Comparison of ENCODE assay signal across 1 cellular context in the genomic region with DNA sequence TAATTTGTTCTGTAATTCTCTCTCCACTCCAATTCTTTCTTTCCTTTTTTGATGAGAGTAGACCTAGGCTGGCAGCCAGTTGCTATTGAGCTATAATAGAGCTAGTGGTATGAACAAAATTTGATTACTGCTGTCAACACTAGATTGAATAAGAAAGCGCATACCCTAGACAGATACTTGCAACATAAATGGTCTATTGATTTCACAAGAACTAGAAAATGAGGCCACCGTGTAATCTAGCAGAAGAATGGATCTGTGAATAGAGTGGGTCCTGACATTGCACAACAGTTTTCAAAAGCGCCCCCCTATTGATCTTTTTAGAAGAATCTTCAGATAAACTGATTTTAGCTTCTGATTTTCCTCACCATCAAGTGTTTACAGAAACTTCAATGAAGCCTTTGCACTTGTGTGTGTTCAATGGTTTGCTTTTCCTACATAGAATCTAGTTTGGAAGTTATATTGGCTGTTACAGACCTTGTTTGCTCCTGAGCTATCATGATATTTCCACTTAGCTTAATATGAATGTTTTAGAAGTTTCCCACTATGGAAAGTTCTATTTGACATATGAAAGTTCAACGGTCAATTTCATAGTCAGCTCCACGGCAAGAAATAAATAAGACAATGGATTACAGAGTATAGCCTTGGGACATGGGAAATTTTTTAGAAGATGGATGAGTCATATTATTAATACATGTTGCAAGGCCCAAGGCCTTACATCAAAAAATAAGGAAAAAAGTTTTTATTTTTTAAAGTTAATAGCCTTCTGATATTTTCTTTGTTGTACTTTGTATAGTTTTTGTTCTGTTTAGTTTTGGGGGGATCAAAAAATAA.
TF ChIP-seq lines count a peak whose summit lies in the region.

No MANE protein-coding gene starts in this region.

TF ChIP-seq in HepG2, 621 proteins besides CTCF, POLR2A, EP300 and RAD21 (continued from another document and continues in another):
- TF ChIP-seq, protein P1, sequence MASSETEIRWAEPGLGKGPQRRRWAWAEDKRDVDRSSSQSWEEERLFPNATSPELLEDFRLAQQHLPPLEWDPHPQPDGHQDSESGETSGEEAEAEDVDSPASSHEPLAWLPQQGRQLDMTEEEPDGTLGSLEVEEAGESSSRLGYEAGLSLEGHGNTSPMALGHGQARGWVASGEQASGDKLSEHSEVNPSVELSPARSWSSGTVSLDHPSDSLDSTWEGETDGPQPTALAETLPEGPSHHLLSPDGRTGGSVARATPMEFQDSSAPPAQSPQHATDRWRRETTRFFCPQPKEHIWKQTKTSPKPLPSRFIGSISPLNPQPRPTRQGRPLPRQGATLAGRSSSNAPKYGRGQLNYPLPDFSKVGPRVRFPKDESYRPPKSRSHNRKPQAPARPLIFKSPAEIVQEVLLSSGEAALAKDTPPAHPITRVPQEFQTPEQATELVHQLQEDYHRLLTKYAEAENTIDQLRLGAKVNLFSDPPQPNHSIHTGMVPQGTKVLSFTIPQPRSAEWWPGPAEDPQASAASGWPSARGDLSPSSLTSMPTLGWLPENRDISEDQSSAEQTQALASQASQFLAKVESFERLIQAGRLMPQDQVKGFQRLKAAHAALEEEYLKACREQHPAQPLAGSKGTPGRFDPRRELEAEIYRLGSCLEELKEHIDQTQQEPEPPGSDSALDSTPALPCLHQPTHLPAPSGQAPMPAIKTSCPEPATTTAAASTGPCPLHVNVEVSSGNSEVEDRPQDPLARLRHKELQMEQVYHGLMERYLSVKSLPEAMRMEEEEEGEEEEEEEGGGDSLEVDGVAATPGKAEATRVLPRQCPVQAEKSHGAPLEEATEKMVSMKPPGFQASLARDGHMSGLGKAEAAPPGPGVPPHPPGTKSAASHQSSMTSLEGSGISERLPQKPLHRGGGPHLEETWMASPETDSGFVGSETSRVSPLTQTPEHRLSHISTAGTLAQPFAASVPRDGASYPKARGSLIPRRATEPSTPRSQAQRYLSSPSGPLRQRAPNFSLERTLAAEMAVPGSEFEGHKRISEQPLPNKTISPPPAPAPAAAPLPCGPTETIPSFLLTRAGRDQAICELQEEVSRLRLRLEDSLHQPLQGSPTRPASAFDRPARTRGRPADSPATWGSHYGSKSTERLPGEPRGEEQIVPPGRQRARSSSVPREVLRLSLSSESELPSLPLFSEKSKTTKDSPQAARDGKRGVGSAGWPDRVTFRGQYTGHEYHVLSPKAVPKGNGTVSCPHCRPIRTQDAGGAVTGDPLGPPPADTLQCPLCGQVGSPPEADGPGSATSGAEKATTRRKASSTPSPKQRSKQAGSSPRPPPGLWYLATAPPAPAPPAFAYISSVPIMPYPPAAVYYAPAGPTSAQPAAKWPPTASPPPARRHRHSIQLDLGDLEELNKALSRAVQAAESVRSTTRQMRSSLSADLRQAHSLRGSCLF (CRISPR knock-in tag; IDR thresholded peaks at IDR 0.05; ENCODE audit: borderline replicate concordance): no peak
- TF ChIP-seq RARG (CRISPR knock-in tag; IDR thresholded peaks at IDR 0.05; ENCODE audit: low read depth) (no peak), ZSCAN21 (CRISPR knock-in tag; IDR thresholded peaks at IDR 0.05; ENCODE audit: borderline replicate concordance) (no peak), CENPX (CRISPR knock-in tag; IDR thresholded peaks at IDR 0.05) (no peak), ZNF839 (CRISPR knock-in tag; IDR thresholded peaks at IDR 0.05; ENCODE audit: borderline replicate concordance) (no peak), POLR2AphosphoS5 (IDR thresholded peaks at IDR 0.05; ENCODE audit: low read depth, low read length) (no peak), CENPT (CRISPR knock-in tag; IDR thresholded peaks at IDR 0.05; ENCODE audit: low read depth) (no peak), HOXA5 (CRISPR knock-in tag; IDR thresholded peaks at IDR 0.05) (no peak), ZFP36L1 (CRISPR knock-in tag; IDR thresholded peaks at IDR 0.05) (no peak), NR2C2 (CRISPR knock-in tag; IDR thresholded peaks at IDR 0.05; ENCODE audit: borderline replicate concordance) (no peak), NR2F2 (IDR thresholded peaks at IDR 0.05; ENCODE audit: borderline replicate concordance, low read depth) (peak; percentile 17; the same call in 1 of the 2 replicates), IRX3 (CRISPR knock-in tag; IDR thresholded peaks at IDR 0.05; ENCODE audit: borderline replicate concordance, low read depth) (no peak), MTF2 (CRISPR knock-in tag; IDR thresholded peaks at IDR 0.05; ENCODE audit: borderline replicate concordance) (no peak), CEBPG (CRISPR knock-in tag; IDR thresholded peaks at IDR 0.05) (peak; percentile 94), ZNF775 (CRISPR knock-in tag; IDR thresholded peaks at IDR 0.05; ENCODE audit: borderline replicate concordance) (no peak), ZNF232 (CRISPR knock-in tag; IDR thresholded peaks at IDR 0.05; ENCODE audit: borderline replicate concordance) (no peak), GATAD1 (CRISPR knock-in tag; IDR thresholded peaks at IDR 0.05) (no peak), TBX3 (IDR thresholded peaks at IDR 0.05; ENCODE audit: borderline replicate concordance) (no peak), NFYC (CRISPR knock-in tag; IDR thresholded peaks at IDR 0.05) (no peak), ZNF101 (CRISPR knock-in tag; IDR thresholded peaks at IDR 0.05; ENCODE audit: borderline replicate concordance, low read depth) (no peak), CHD4 (IDR thresholded peaks at IDR 0.05; ENCODE audit: borderline replicate concordance, low read length) (no peak), ATF7-NPFF (CRISPR knock-in tag; IDR thresholded peaks at IDR 0.05; ENCODE audit: low read depth) (no peak), ZFP82 (CRISPR knock-in tag; IDR thresholded peaks at IDR 0.05; ENCODE audit: borderline replicate concordance) (no peak), PHB2 (IDR thresholded peaks at IDR 0.05; ENCODE audit: partially characterized antibody) (no peak), ZNF510 (CRISPR knock-in tag; IDR thresholded peaks at IDR 0.05; ENCODE audit: low read depth) (no peak), ZNF713 (CRISPR knock-in tag; IDR thresholded peaks at IDR 0.05) (no peak), ELF3 (CRISPR knock-in tag; IDR thresholded peaks at IDR 0.05) (no peak; the same call in 1 of the 2 replicates), ZNF468 (CRISPR knock-in tag; IDR thresholded peaks at IDR 0.05) (no peak)
- TF ChIP-seq, protein P2, sequence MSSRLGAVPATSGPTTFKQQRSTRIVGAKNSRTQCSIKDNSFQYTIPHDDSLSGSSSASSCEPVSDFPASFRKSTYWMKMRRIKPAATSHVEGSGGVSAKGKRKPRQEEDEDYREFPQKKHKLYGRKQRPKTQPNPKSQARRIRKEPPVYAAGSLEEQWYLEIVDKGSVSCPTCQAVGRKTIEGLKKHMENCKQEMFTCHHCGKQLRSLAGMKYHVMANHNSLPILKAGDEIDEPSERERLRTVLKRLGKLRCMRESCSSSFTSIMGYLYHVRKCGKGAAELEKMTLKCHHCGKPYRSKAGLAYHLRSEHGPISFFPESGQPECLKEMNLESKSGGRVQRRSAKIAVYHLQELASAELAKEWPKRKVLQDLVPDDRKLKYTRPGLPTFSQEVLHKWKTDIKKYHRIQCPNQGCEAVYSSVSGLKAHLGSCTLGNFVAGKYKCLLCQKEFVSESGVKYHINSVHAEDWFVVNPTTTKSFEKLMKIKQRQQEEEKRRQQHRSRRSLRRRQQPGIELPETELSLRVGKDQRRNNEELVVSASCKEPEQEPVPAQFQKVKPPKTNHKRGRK (CRISPR knock-in tag; IDR thresholded peaks at IDR 0.05): no peak
- TF ChIP-seq, protein P3, sequence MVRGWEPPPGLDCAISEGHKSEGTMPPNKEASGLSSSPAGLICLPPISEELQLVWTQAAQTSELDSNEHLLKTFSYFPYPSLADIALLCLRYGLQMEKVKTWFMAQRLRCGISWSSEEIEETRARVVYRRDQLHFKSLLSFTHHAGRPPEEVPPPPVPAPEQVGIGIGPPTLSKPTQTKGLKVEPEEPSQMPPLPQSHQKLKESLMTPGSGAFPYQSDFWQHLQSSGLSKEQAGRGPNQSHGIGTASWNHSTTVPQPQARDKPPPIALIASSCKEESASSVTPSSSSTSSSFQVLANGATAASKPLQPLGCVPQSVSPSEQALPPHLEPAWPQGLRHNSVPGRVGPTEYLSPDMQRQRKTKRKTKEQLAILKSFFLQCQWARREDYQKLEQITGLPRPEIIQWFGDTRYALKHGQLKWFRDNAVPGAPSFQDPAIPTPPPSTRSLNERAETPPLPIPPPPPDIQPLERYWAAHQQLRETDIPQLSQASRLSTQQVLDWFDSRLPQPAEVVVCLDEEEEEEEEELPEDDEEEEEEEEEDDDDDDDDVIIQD (CRISPR knock-in tag; IDR thresholded peaks at IDR 0.05; ENCODE audit: low read depth): no peak; the same call in 1 of the 2 replicates
- TF ChIP-seq, protein P4, sequence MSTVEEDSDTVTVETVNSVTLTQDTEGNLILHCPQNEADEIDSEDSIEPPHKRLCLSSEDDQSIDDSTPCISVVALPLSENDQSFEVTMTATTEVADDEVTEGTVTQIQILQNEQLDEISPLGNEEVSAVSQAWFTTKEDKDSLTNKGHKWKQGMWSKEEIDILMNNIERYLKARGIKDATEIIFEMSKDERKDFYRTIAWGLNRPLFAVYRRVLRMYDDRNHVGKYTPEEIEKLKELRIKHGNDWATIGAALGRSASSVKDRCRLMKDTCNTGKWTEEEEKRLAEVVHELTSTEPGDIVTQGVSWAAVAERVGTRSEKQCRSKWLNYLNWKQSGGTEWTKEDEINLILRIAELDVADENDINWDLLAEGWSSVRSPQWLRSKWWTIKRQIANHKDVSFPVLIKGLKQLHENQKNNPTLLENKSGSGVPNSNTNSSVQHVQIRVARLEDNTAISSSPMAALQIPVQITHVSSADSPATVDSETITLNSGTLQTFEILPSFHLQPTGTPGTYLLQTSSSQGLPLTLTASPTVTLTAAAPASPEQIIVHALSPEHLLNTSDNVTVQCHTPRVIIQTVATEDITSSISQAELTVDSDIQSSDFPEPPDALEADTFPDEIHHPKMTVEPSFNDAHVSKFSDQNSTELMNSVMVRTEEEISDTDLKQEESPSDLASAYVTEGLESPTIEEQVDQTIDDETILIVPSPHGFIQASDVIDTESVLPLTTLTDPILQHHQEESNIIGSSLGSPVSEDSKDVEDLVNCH (CRISPR knock-in tag; IDR thresholded peaks at IDR 0.05): no peak
- TF ChIP-seq, protein P5, sequence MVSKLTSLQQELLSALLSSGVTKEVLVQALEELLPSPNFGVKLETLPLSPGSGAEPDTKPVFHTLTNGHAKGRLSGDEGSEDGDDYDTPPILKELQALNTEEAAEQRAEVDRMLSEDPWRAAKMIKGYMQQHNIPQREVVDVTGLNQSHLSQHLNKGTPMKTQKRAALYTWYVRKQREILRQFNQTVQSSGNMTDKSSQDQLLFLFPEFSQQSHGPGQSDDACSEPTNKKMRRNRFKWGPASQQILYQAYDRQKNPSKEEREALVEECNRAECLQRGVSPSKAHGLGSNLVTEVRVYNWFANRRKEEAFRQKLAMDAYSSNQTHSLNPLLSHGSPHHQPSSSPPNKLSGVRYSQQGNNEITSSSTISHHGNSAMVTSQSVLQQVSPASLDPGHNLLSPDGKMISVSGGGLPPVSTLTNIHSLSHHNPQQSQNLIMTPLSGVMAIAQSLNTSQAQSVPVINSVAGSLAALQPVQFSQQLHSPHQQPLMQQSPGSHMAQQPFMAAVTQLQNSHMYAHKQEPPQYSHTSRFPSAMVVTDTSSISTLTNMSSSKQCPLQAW (CRISPR knock-in tag; IDR thresholded peaks at IDR 0.05): no peak
- TF ChIP-seq, protein P6, sequence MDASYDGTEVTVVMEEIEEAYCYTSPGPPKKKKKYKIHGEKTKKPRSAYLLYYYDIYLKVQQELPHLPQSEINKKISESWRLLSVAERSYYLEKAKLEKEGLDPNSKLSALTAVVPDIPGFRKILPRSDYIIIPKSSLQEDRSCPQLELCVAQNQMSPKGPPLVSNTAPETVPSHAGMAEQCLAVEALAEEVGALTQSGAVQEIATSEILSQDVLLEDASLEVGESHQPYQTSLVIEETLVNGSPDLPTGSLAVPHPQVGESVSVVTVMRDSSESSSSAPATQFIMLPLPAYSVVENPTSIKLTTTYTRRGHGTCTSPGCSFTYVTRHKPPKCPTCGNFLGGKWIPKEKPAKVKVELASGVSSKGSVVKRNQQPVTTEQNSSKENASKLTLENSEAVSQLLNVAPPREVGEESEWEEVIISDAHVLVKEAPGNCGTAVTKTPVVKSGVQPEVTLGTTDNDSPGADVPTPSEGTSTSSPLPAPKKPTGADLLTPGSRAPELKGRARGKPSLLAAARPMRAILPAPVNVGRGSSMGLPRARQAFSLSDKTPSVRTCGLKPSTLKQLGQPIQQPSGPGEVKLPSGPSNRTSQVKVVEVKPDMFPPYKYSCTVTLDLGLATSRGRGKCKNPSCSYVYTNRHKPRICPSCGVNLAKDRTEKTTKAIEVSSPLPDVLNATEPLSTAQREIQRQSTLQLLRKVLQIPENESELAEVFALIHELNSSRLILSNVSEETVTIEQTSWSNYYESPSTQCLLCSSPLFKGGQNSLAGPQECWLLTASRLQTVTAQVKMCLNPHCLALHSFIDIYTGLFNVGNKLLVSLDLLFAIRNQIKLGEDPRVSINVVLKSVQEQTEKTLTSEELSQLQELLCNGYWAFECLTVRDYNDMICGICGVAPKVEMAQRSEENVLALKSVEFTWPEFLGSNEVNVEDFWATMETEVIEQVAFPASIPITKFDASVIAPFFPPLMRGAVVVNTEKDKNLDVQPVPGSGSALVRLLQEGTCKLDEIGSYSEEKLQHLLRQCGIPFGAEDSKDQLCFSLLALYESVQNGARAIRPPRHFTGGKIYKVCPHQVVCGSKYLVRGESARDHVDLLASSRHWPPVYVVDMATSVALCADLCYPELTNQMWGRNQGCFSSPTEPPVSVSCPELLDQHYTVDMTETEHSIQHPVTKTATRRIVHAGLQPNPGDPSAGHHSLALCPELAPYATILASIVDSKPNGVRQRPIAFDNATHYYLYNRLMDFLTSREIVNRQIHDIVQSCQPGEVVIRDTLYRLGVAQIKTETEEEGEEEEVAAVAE (CRISPR knock-in tag; IDR thresholded peaks at IDR 0.05; ENCODE audit: borderline replicate concordance): no peak
- TF ChIP-seq, protein P7, sequence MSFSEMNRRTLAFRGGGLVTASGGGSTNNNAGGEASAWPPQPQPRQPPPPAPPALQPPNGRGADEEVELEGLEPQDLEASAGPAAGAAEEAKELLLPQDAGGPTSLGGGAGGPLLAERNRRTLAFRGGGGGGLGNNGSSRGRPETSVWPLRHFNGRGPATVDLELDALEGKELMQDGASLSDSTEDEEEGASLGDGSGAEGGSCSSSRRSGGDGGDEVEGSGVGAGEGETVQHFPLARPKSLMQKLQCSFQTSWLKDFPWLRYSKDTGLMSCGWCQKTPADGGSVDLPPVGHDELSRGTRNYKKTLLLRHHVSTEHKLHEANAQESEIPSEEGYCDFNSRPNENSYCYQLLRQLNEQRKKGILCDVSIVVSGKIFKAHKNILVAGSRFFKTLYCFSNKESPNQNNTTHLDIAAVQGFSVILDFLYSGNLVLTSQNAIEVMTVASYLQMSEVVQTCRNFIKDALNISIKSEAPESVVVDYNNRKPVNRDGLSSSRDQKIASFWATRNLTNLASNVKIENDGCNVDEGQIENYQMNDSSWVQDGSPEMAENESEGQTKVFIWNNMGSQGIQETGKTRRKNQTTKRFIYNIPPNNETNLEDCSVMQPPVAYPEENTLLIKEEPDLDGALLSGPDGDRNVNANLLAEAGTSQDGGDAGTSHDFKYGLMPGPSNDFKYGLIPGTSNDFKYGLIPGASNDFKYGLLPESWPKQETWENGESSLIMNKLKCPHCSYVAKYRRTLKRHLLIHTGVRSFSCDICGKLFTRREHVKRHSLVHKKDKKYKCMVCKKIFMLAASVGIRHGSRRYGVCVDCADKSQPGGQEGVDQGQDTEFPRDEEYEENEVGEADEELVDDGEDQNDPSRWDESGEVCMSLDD (CRISPR knock-in tag; IDR thresholded peaks at IDR 0.05; ENCODE audit: borderline replicate concordance): peak; percentile 55; the same call in 1 of the 2 replicates
- TF ChIP-seq, protein P8, sequence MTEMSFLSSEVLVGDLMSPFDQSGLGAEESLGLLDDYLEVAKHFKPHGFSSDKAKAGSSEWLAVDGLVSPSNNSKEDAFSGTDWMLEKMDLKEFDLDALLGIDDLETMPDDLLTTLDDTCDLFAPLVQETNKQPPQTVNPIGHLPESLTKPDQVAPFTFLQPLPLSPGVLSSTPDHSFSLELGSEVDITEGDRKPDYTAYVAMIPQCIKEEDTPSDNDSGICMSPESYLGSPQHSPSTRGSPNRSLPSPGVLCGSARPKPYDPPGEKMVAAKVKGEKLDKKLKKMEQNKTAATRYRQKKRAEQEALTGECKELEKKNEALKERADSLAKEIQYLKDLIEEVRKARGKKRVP (CRISPR knock-in tag; IDR thresholded peaks at IDR 0.05): peak in 1 of 2 experiments; percentile 70; a peak in 2 of 4 replicates
